8 cellular contexts compared by ENCODE assay signal in genomic region chr1:1745651-1746565, GRCh38. TPM values are rescaled to one million over a fixed set of nuclear protein-coding genes. Genes with fewer than 3 reads are reported as not detected.
DNase-seq lines count a peak whose midpoint lies in the region; ATAC-seq and TF ChIP-seq lines count a peak whose summit lies in the region.
"Not testable (repeated sequence)": the region's sequence is repeated elsewhere in the genome, so short reads cannot be mapped to it uniquely, and the experiment has no call there.

No MANE protein-coding gene starts in this region.

- H2AFZ ChIP-seq in OCI-LY3 (ENCODE audit: low read depth, low read length), result not testable (repeated sequence)

- H3K4me1 ChIP-seq in OCI-LY3 (ENCODE audit: low read length); endodermal cell (ENCODE audit: control insufficient read depth, insufficient read depth, low read length); mesendoderm (ENCODE audit: control insufficient read depth, low read depth, low read length): not testable (repeated sequence)

- 0% methylated on average over 1 of the region's 101 CpGs; no CpG with 5 or more reads in 1 of the 2 experiments for WGBS in endodermal cell (ENCODE audit: insufficient coverage in 1 of 2, insufficient read length in 1 of 2), 2 experiments
- no CpG with 5 or more reads among the region's 101 CpGs for WGBS in mesendoderm (ENCODE audit: extremely low coverage, insufficient coverage, low lambda C conversion rate)

- H2BK120ac ChIP-seq in mesendoderm (ENCODE audit: low read depth, low read length), result peak overlapping the region; percentile 28

- not testable (repeated sequence) for TF ChIP-seq CTCF in OCI-LY3 (IDR thresholded peaks at IDR 0.05; ENCODE audit: low read depth, low read length); endodermal cell (conservative IDR thresholded peaks at IDR 0.05)

- H3K9me3 Mint-ChIP-seq in endodermal cell, result not testable (repeated sequence)

- peak overlapping the region; percentile 86 for H3K27ac Mint-ChIP-seq in endodermal cell

- H3K4me3 ChIP-seq in OCI-LY3 (ENCODE audit: low read length), result peak overlapping the region; percentile 50
- not testable (repeated sequence) for H3K4me3 ChIP-seq in endodermal cell (ENCODE audit: low read length); mesendoderm (ENCODE audit: low read length)

- peak overlapping the region; percentile 91 for H3K4ac ChIP-seq in mesendoderm (ENCODE audit: low read depth, low read length)

- H3K4me3 Mint-ChIP-seq in endodermal cell, result peak overlapping the region; percentile 56

- ATAC-seq in GM21367 (IDR thresholded peaks at IDR 0.05; ENCODE audit: unreplicated experiment) (peak; percentile 49), HG03565 (IDR thresholded peaks at IDR 0.05; ENCODE audit: unreplicated experiment) (peak; percentile 39)

- H3K36me3 ChIP-seq in OCI-LY3 (replicated peaks; ENCODE audit: low read depth, low read length); endodermal cell (ENCODE audit: control insufficient read depth, insufficient read depth, low read length); mesendoderm (ENCODE audit: control insufficient read depth, insufficient read depth, low read length): not testable (repeated sequence)

- not testable (repeated sequence) for H3K36me3 Mint-ChIP-seq in endodermal cell (ENCODE audit: low read depth)

- H3K79me2 ChIP-seq in OCI-LY3 (ENCODE audit: low read length); mesendoderm (ENCODE audit: control insufficient read depth, insufficient read depth, low read length): not testable (repeated sequence)

- H3K23ac ChIP-seq in mesendoderm (ENCODE audit: low read length), result not testable (repeated sequence)

- peak overlapping the region; percentile 56 for H4K8ac ChIP-seq in mesendoderm (ENCODE audit: low read depth, low read length)

- H3K9ac ChIP-seq in OCI-LY3 (ENCODE audit: low read length) (peak overlapping the region; percentile 48; the same call in 1 of the 2 replicates), endodermal cell (ENCODE audit: extremely low read depth, low read length, poor library complexity, severe bottlenecking) (peak overlapping the region; percentile 34), mesendoderm (ENCODE audit: low read length) (peak overlapping the region; percentile 64)

- H2AK5ac ChIP-seq in mesendoderm (ENCODE audit: low read length), result not testable (repeated sequence)

- H3K4me1 Mint-ChIP-seq in endodermal cell, result not testable (repeated sequence)

- DNase-seq in CD1c-positive myeloid dendritic cell (ENCODE audit: extremely low spot score), result peak; percentile 78
- DNase-seq in activated T-cell treated with anti-CD3 and anti-CD28 coated beads for 4 hours, result peak; percentile 89
- DNase-seq in endodermal cell, result peak; percentile 74
- peak; percentile 86 for DNase-seq in mesendoderm
- peak; percentile 87 to 94 (median 89) for DNase-seq in stimulated activated CD4-positive, alpha-beta T cell treated with anti-CD3 and anti-CD28 coated beads, TNF-alpha, amount 100 ng/mL, for 4 hours (ENCODE audit: low read depth in 3 of 3)

- H4K20me1 ChIP-seq in OCI-LY3 (ENCODE audit: insufficient read depth, low read length), result not testable (repeated sequence)

- H2BK15ac ChIP-seq in mesendoderm (replicated peaks; ENCODE audit: low read depth), result not testable (repeated sequence)

- H3K27ac ChIP-seq in OCI-LY3 (ENCODE audit: low read length), result peak overlapping the region; percentile 61
- H3K27ac ChIP-seq in endodermal cell (ENCODE audit: low read depth, low read length), result peak overlapping the region; percentile 94
- peak overlapping the region; percentile 96 for H3K27ac ChIP-seq in mesendoderm (ENCODE audit: low read depth, low read length)

- H3K56ac ChIP-seq in mesendoderm (ENCODE audit: low read length), result peak overlapping the region; percentile 64

- not testable (repeated sequence) for H3K27me3 Mint-ChIP-seq in endodermal cell (ENCODE audit: insufficient read depth)

- H4K5ac ChIP-seq in mesendoderm (ENCODE audit: low read length), result not testable (repeated sequence)

- peak overlapping the region; percentile 98 for H3K18ac ChIP-seq in mesendoderm (ENCODE audit: low read length)

- not testable (repeated sequence) for H3K79me1 ChIP-seq in mesendoderm (ENCODE audit: low read length)

- H2BK5ac ChIP-seq in mesendoderm (ENCODE audit: low read length), result not testable (repeated sequence)

- not testable (repeated sequence) for H3K4me2 ChIP-seq in OCI-LY3 (ENCODE audit: low read length); mesendoderm (ENCODE audit: low read length)

- H3K27me3 ChIP-seq in OCI-LY3 (ENCODE audit: low read depth, low read length); endodermal cell (ENCODE audit: control insufficient read depth, insufficient read depth, low read length, poor library complexity, severe bottlenecking); mesendoderm (ENCODE audit: insufficient read depth, low read length, poor library complexity): not testable (repeated sequence)

- H3K9me3 ChIP-seq in OCI-LY3 (ENCODE audit: insufficient read depth, low read length); endodermal cell (ENCODE audit: control insufficient read depth, low read length): not testable (repeated sequence)

RNA-seq across cellular contexts. Expression of gene CDK11A, which starts 21.8 kb away (rescaled TPM):
- total RNA-seq in endodermal cell, result 10 to 100 TPM; 61.0 to 62.1 TPM
- 43.3 TPM for polyA plus RNA-seq in endodermal cell (2013, experiment 1 of 2)
- 36.0 TPM for polyA plus RNA-seq in endodermal cell (2013, experiment 2 of 2)
- polyA plus RNA-seq in mesendoderm (2013, experiment 1 of 2), result 23.7 TPM
- polyA plus RNA-seq in mesendoderm (2013, experiment 2 of 2), result 25.4 TPM

RNA-seq across cellular contexts. Expression of gene NADK, which starts 32.4 kb away (rescaled TPM):
- total RNA-seq in endodermal cell, result 10 to 100 TPM; 75.2 to 81.6 TPM
- polyA plus RNA-seq in endodermal cell (2013, experiment 1 of 2), result 49.0 TPM
- polyA plus RNA-seq in endodermal cell (2013, experiment 2 of 2), result 44.8 TPM
- polyA plus RNA-seq in mesendoderm (2013, experiment 1 of 2), result 30.6 TPM
- polyA plus RNA-seq in mesendoderm (2013, experiment 2 of 2), result 32.5 TPM

RNA-seq across cellular contexts. Expression of gene SLC35E2B, which starts 53.3 kb away (rescaled TPM):
- total RNA-seq in endodermal cell, result 10 to 100 TPM; 51.2 to 56.9 TPM
- 75.3 TPM for polyA plus RNA-seq in endodermal cell (2013, experiment 1 of 2)
- polyA plus RNA-seq in endodermal cell (2013, experiment 2 of 2), result 64.2 TPM
- polyA plus RNA-seq in mesendoderm (2013, experiment 1 of 2), result 16.3 TPM
- 15.9 TPM for polyA plus RNA-seq in mesendoderm (2013, experiment 2 of 2)
